Comparison of ENCODE assay signal across 17 cellular contexts in genomic region chr7:30473393-30473775, GRCh38. TPM values are rescaled to one million over a fixed set of nuclear protein-coding genes. Genes with fewer than 3 reads are reported as not detected.
DNase-seq lines count a peak whose midpoint lies in the region; ATAC-seq and TF ChIP-seq lines count a peak whose summit lies in the region.
"Had no signal": no experiment of that assay in that cellular context is flagged by ENCODE, and none has a peak within 500 bp of the region (broad histone marks: within the 10 kb centered on the region; RNA-seq: fewer than 3 reads in every experiment).

No MANE protein-coding gene starts in this region.

- no peaks in the 10 kb centered on the region for H3K79me2 ChIP-seq in neural progenitor cell (ENCODE audit: low read depth)

- ATAC-seq in Right ventricle myocardium inferior, result no peak
- no peak for ATAC-seq in upper lobe of left lung (ENCODE audit: low FRiP score in 2 of 2)
- no peak for ATAC-seq in left lobe of liver
- ATAC-seq: PC-3, psoas muscle had no signal

- intact Hi-C loops in left ventricle myocardium inferior (cut with micrococcal nuclease), result no loop called here
- intact Hi-C loops in Right ventricle myocardium inferior (cut with DNase I), result loop anchor here (10.0 kb wide), 1 partner anchor 189 kb away; the partner anchor contains the start of gene ZNRF2
- intact Hi-C loops in ascending aorta (cut with DNase I), result loop anchor here (5.0 kb wide), 1 partner anchor 291 kb away; no protein-coding TSS in a partner anchor

- no peak for DNase-seq in left ventricle myocardium inferior
- DNase-seq in Right ventricle myocardium inferior (ENCODE audit: missing footprints), result no peak
- DNase-seq in ascending aorta (ENCODE audit: low spot score in 2 of 2), result no peak
- DNase-seq in upper lobe of left lung, result no peak
- no peak for DNase-seq in left lobe of liver (ENCODE audit: low spot score)
- no peak for DNase-seq in NCI-H345 (lab: John Stamatoyannopoulos, UW)
- no peak for DNase-seq in neural progenitor cell (ENCODE audit: low spot score)
- DNase-seq: activated CD4-positive, CD25-positive, alpha-beta regulatory T cell; activated CD8-positive, alpha-beta memory T cell treated with anti-CD3 and anti-CD28 coated beads, Interleukin-2, amount 50 U/mL, for 4 hours; activated naive CD4-positive, alpha-beta T cell treated with anti-CD3 and anti-CD28 coated beads, Interleukin-2, amount 50 U/mL, for 16 hours; central memory CD4-positive, alpha-beta T cell; islet precursor cell; NCI-H2029; PC-3; psoas muscle; transverse colon had no signal

- H3K36me3 ChIP-seq in left ventricle myocardium inferior (no peaks in the 10 kb centered on the region), ascending aorta (no peaks in the 10 kb centered on the region), mesodermal cell (ENCODE audit: control insufficient read depth, insufficient read depth, low read length) (no peaks in the 10 kb centered on the region), upper lobe of left lung (no peaks in the 10 kb centered on the region), neural progenitor cell (no peaks in the 10 kb centered on the region)
- H3K36me3 ChIP-seq: transverse colon had no signal

- no peak for TF ChIP-seq POLR2A in upper lobe of left lung (IDR thresholded peaks at IDR 0.05)

- H3K4me1 Mint-ChIP-seq in neural progenitor cell, result peaks cover 41% of the 10 kb centered on the region

- no peaks in the 10 kb centered on the region for H3K27me3 Mint-ChIP-seq in neural progenitor cell (ENCODE audit: insufficient read depth, low read depth)

- H3K36me3 Mint-ChIP-seq in neural progenitor cell, result no peaks in the 10 kb centered on the region

- no peak overlapping the region for H3K9ac ChIP-seq in neural progenitor cell

- 67 to 80% methylated on average over 1 of the region's 3 CpGs for WGBS in mesodermal cell (ENCODE audit: insufficient coverage in 2 of 2), 2 experiments
- WGBS in upper lobe of left lung, 2 donors, result 50% methylated on average over 3 of the region's 3 CpGs

- TF ChIP-seq CTCF in left ventricle myocardium inferior (IDR thresholded peaks at IDR 0.05; ENCODE audit: borderline replicate concordance) (no peak), ascending aorta (IDR thresholded peaks at IDR 0.05) (no peak), upper lobe of left lung (IDR thresholded peaks at IDR 0.05) (no peak), neural progenitor cell (IDR thresholded peaks at IDR 0.05) (no peak)

- no peak overlapping the region for H3K4me3 Mint-ChIP-seq in neural progenitor cell

- H4K20me1 ChIP-seq in neural progenitor cell (ENCODE audit: low read depth), result no peaks in the 10 kb centered on the region

- no peaks in the 10 kb centered on the region for H3K27me3 ChIP-seq in left ventricle myocardium inferior (ENCODE audit: low read depth)
- no peaks in the 10 kb centered on the region for H3K27me3 ChIP-seq in ascending aorta
- no peaks in the 10 kb centered on the region for H3K27me3 ChIP-seq in upper lobe of left lung
- peaks cover 21% of the 10 kb centered on the region for H3K27me3 ChIP-seq in neural progenitor cell
- H3K27me3 ChIP-seq: transverse colon had no signal

- H3K9me3 ChIP-seq in left ventricle myocardium inferior (replicated peaks), result no peaks in the 10 kb centered on the region
- H3K9me3 ChIP-seq in ascending aorta, result no peaks in the 10 kb centered on the region
- no peaks in the 10 kb centered on the region for H3K9me3 ChIP-seq in mesodermal cell (ENCODE audit: control insufficient read depth, low read length)
- H3K9me3 ChIP-seq in upper lobe of left lung, result no peaks in the 10 kb centered on the region
- no peaks in the 10 kb centered on the region for H3K9me3 ChIP-seq in neural progenitor cell (ENCODE audit: low read depth)
- H3K9me3 ChIP-seq: psoas muscle, transverse colon had no signal

- peak overlapping the region; percentile 98 for H3K27ac ChIP-seq in left ventricle myocardium inferior (replicated peaks)
- peak overlapping the region; percentile 63 to 77 for H3K27ac ChIP-seq in ascending aorta
- peak overlapping the region; percentile 87 for H3K27ac ChIP-seq in mesodermal cell (ENCODE audit: low read depth, low read length, severe bottlenecking)
- peak overlapping the region; percentile 72 to 94 (median 84) for H3K27ac ChIP-seq in upper lobe of left lung
- H3K27ac ChIP-seq in neural progenitor cell, result no peak overlapping the region
- H3K27ac ChIP-seq: psoas muscle had no signal

- H3K9me3 Mint-ChIP-seq in neural progenitor cell, result peaks cover 3% of the 10 kb centered on the region

- no peak overlapping the region for H3K27ac Mint-ChIP-seq in neural progenitor cell

- H3K4me3 ChIP-seq in left ventricle myocardium inferior (no peak overlapping the region), ascending aorta (no peak overlapping the region), mesodermal cell (ENCODE audit: extremely low read depth, insufficient read depth, low read length, poor library complexity, severe bottlenecking) (no peak overlapping the region), upper lobe of left lung (no peak overlapping the region), neural progenitor cell (no peak overlapping the region)
- H3K4me3 ChIP-seq: psoas muscle, transverse colon had no signal

- no peak overlapping the region for H2AFZ ChIP-seq in neural progenitor cell (replicated peaks)

- H3K4me1 ChIP-seq in left ventricle myocardium inferior, result peaks cover 100% of the 10 kb centered on the region
- peaks cover 14 to 61% of the 10 kb centered on the region in 2 donors for H3K4me1 ChIP-seq in ascending aorta
- H3K4me1 ChIP-seq in mesodermal cell (ENCODE audit: control insufficient read depth, insufficient read depth, low read length, poor library complexity, severe bottlenecking), result peaks cover 40% of the 10 kb centered on the region
- H3K4me1 ChIP-seq in upper lobe of left lung, result peaks cover 89 to 98% (median 94%) of the 10 kb centered on the region in 4 donors
- peaks cover 20% of the 10 kb centered on the region for H3K4me1 ChIP-seq in neural progenitor cell

- peaks cover 4% of the 10 kb centered on the region for H3F3A ChIP-seq in neural progenitor cell (ENCODE audit: low read depth)

- no peak for TF ChIP-seq EP300 in upper lobe of left lung (IDR thresholded peaks at IDR 0.05)

- H3K4me2 ChIP-seq in neural progenitor cell, result no peak overlapping the region

RNA-seq across cellular contexts. Expression of gene NOD1, which starts 5.2 kb away (rescaled TPM):
- total RNA-seq in left ventricle myocardium inferior, result 7.0 TPM
- 8.4 TPM for total RNA-seq in Right ventricle myocardium inferior
- 20.0 TPM for total RNA-seq in ascending aorta
- 9.5 TPM for polyA plus RNA-seq in mesodermal cell (2013, experiment 1 of 2)
- 9.4 TPM for polyA plus RNA-seq in mesodermal cell (2013, experiment 2 of 2)
- total RNA-seq in upper lobe of left lung, result 10 to 100 TPM; 24.7 to 71.2 (median 38.0) TPM
- 1.8 TPM for total RNA-seq in left lobe of liver
- 5.0 and 7.4 TPM in 2 replicates for total RNA-seq in neural progenitor cell (ENCODE audit: low replicate concordance)

RNA-seq across cellular contexts. Expression of gene GGCT, which starts 31.2 kb away (rescaled TPM):
- total RNA-seq in left ventricle myocardium inferior, result 18.9 TPM
- 18.9 TPM for total RNA-seq in Right ventricle myocardium inferior
- total RNA-seq in ascending aorta, result 0.43 TPM
- 25.3 TPM for polyA plus RNA-seq in mesodermal cell (2013, experiment 1 of 2)
- polyA plus RNA-seq in mesodermal cell (2013, experiment 2 of 2), result 29.0 TPM
- total RNA-seq in upper lobe of left lung, result 10 to 100 TPM; 12.6 to 26.2 (median 22.2) TPM
- total RNA-seq in left lobe of liver, result 15.5 TPM
- total RNA-seq in neural progenitor cell (ENCODE audit: low replicate concordance), result 97.1 and 160 TPM in 2 replicates
